ENCODE assay signal across 22 cellular contexts in the genomic region with DNA sequence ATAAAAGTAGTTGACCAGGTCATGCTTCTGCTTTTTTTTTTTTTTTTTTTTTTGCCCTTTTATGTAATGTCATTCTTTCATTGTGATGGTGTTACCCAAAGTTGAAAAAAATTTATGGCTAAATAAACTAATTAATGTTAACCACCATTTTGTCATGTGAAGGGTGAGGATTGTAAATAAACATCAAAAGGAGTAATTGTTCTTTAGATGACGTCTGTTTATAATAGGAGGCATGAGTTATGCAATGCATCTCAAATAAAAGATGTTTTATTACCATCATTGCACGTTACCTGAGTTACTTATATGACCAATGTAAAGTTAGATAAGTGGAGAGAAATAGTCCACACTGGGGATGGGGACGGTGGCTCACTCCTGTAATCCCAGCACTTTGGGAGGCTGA.
"Had no signal": no experiment of that assay in that cellular context is flagged by ENCODE, and none has a peak within 500 bp of the region (broad histone marks: within the 10 kb centered on the region; RNA-seq: fewer than 3 reads in every experiment).

No MANE protein-coding gene starts in this region.

- H3K27me3 ChIP-seq: ascending aorta, breast epithelium, esophagus muscularis mucosa, right atrium auricular region, thyroid gland had no signal

- H3K27me3 Mint-ChIP-seq: dendritic cell treated with granulocyte-macrophage colony-stimulating factor and Interleukin-4, amounts not matched to agents 40 ng/mL and 50 ng/mL, for 4 days; memory B cell; naive B cell had no signal

- H3K9me3 ChIP-seq: ascending aorta, breast epithelium, esophagus muscularis mucosa, prostate gland, right atrium auricular region, thyroid gland had no signal

- H3K4me3 ChIP-seq: ascending aorta, breast epithelium, esophagus muscularis mucosa, prostate gland, right atrium auricular region, thyroid gland had no signal

- DNase-seq: activated CD4-positive, alpha-beta T cell treated with anti-CD3 and anti-CD28 coated beads for 1 hour; activated CD8-positive, alpha-beta memory T cell treated with anti-CD3 and anti-CD28 coated beads for 24 hours; activated CD8-positive, alpha-beta memory T cell treated with anti-CD3 and anti-CD28 coated beads, Interleukin-2, amount 50 U/mL, for 48 hours; activated effector memory CD4-positive, alpha-beta T cell treated with anti-CD3 and anti-CD28 coated beads, Interleukin-2, amount 50 U/mL, for 16 hours; activated naive CD4-positive, alpha-beta T cell treated with anti-CD3 and anti-CD28 coated beads, Interleukin-2, amount 50 U/mL, for 16 hours; activated T-cell treated with anti-CD3 and anti-CD28 coated beads, Interleukin-2, amount 50 U/mL, for 48 hours; cerebellar nuclear complex; effector memory CD4-positive, alpha-beta T cell; naive B cell; stimulated activated CD4-positive, alpha-beta T cell treated with anti-CD3 and anti-CD28 coated beads, Interleukin-2, amount 100 ng/mL, for 24 hours; stimulated activated naive CD4-positive, alpha-beta T cell treated with Interleukin-2 at 50 U/mL for 16 hours; T-helper 2 cell; thyroid gland had no signal

- H3K27ac ChIP-seq: ascending aorta, breast epithelium, esophagus muscularis mucosa, prostate gland, right atrium auricular region, thyroid gland, VCaP had no signal

- H3K36me3 ChIP-seq: ascending aorta, breast epithelium, esophagus muscularis mucosa, prostate gland, right atrium auricular region, thyroid gland had no signal

- H3K36me3 Mint-ChIP-seq: memory B cell, naive B cell had no signal

- H3K4me3 Mint-ChIP-seq: dendritic cell treated with granulocyte-macrophage colony-stimulating factor and Interleukin-4, amounts not matched to agents 40 ng/mL and 50 ng/mL, for 4 days; memory B cell; naive B cell; neural crest cell had no signal

- H3K27ac Mint-ChIP-seq: dendritic cell treated with granulocyte-macrophage colony-stimulating factor and Interleukin-4, amounts not matched to agents 40 ng/mL and 50 ng/mL, for 4 days; memory B cell; naive B cell had no signal

- H3K4me1 ChIP-seq: ascending aorta, breast epithelium, esophagus muscularis mucosa, prostate gland, right atrium auricular region, thyroid gland had no signal

- H3K4me1 Mint-ChIP-seq: memory B cell, naive B cell, neural crest cell had no signal

- H3K9me3 Mint-ChIP-seq: dendritic cell treated with granulocyte-macrophage colony-stimulating factor and Interleukin-4, amounts not matched to agents 40 ng/mL and 50 ng/mL, for 4 days; neural crest cell had no signal
